Comparison of ENCODE assay signal across 8 cellular contexts in genomic region chr10:101050206-101051069, GRCh38. TPM values are rescaled to one million over a fixed set of nuclear protein-coding genes. Genes with fewer than 3 reads are reported as not detected.
DNase-seq lines count a peak whose midpoint lies in the region; ATAC-seq and TF ChIP-seq lines count a peak whose summit lies in the region.

No MANE protein-coding gene starts in this region.

- H3K9me3 ChIP-seq in OCI-LY7 (ENCODE audit: low read length), result no peaks in the 10 kb centered on the region
- H3K9me3 ChIP-seq in osteoblast (ENCODE audit: low read depth, low read length), result no peaks in the 10 kb centered on the region

- no peaks in the 10 kb centered on the region for H3K9me2 ChIP-seq in OCI-LY7 (ENCODE audit: insufficient read depth, low read length)

- H3K4me1 ChIP-seq in OCI-LY7 (ENCODE audit: insufficient read depth, low read length, poor library complexity, severe bottlenecking), result peaks cover 42% of the 10 kb centered on the region
- H3K4me1 ChIP-seq in osteoblast (ENCODE audit: insufficient read depth, low read length), result peaks cover 35% of the 10 kb centered on the region

- H4K20me1 ChIP-seq in OCI-LY7 (ENCODE audit: insufficient read depth, low read length), result peaks cover 13% of the 10 kb centered on the region; the same call in 1 of the 2 replicates
- no peaks in the 10 kb centered on the region for H4K20me1 ChIP-seq in osteoblast (ENCODE audit: insufficient read depth, low read length)

- H3K4me2 ChIP-seq in OCI-LY7 (ENCODE audit: low read length), result peak overlapping the region; percentile 69
- H3K4me2 ChIP-seq in osteoblast (ENCODE audit: insufficient read depth, low read length), result peak overlapping the region; percentile 75

- POLR2A ChIA-PET in GM10248 (lab: Yijun Ruan, JAX) (no interaction called here), OCI-LY7 (lab: Charles Lee) (interaction anchor here (0.7 to 2.9 kb wide), 5 partner anchors 7 to 31 kb away, joined by 3 to 19 read pairs (median 5); partner anchors contain the start of gene KAZALD1)

- BruUV-seq in OCI-LY7 (replicated peaks; lab: Mats Ljungman, UMichigan), result no TSS peak

- H3K79me2 ChIP-seq in OCI-LY7 (ENCODE audit: insufficient read depth, low read depth, low read length) (peaks cover 22% of the 10 kb centered on the region; the same call in 1 of the 2 replicates), osteoblast (ENCODE audit: insufficient read depth, low read length) (peaks cover 2% of the 10 kb centered on the region)

- intact Hi-C loops in OCI-LY7 (cut with micrococcal nuclease; ENCODE audit: unreplicated experiment), result loop anchor here (2.0 kb wide), 1 partner anchor 16 kb away; no protein-coding TSS in a partner anchor

- CTCF ChIA-PET in GM10248 (lab: Yijun Ruan, JAX), result interaction anchor here (0.6 to 28.8 kb wide), 29 partner anchors 10 to 190 kb away, joined by 3 to 855 read pairs (median 5); partner anchors contain the start of genes KAZALD1, MRPL43, PDZD7 and SFXN3
- CTCF ChIA-PET in OCI-LY7 (lab: Charles Lee; ENCODE audit: unreplicated experiment), result interaction anchor here (0.5 to 1.7 kb wide), 11 partner anchors 8 to 1070 kb away, joined by 3 to 6 read pairs (median 4); partner anchors contain the start of gene KAZALD1

- peaks cover 38% of the 10 kb centered on the region for H3K27me3 ChIP-seq in osteoblast (ENCODE audit: insufficient read depth, low read length)

- peaks cover 14% of the 10 kb centered on the region for H3K36me3 ChIP-seq in OCI-LY7 (ENCODE audit: insufficient read depth, low read length)
- peaks cover 2% of the 10 kb centered on the region for H3K36me3 ChIP-seq in osteoblast (ENCODE audit: insufficient read depth, low read length)

- TF ChIP-seq CTCF in GM10248 (IDR thresholded peaks at IDR 0.05; ENCODE audit: control extremely low read depth, extremely low read depth, low read depth, missing control alignments) (peak; percentile 82), OCI-LY7 (conservative IDR thresholded peaks at IDR 0.05; ENCODE audit: low read length) (peak; percentile 96), fibroblast of the aortic adventitia (IDR thresholded peaks at IDR 0.05; ENCODE audit: insufficient read depth, low read length) (peak; percentile 72), osteoblast (IDR thresholded peaks at IDR 0.05; ENCODE audit: extremely low read depth, low read depth, low read length) (peak; percentile 71)

- DNase-seq in GM10248 (ENCODE audit: extremely low spot score), result peak; percentile 85
- peak; percentile 83 for DNase-seq in OCI-LY7 (ENCODE audit: low spot score)
- peak; percentile 70 for DNase-seq in activated T-helper 1 cell treated with Interleukin-2 at 50 U/mL for 16 hours (ENCODE audit: low read depth)
- DNase-seq in fibroblast of the aortic adventitia (ENCODE audit: low read depth), result peak; percentile 51
- DNase-seq in osteoblast (ENCODE audit: insufficient read length, low spot score, missing footprints), result peak; percentile 95
- no peak for DNase-seq in NK-92 (lab: John Stamatoyannopoulos, UW; ENCODE audit: unreplicated experiment)

- ATAC-seq in HG03280 (IDR thresholded peaks at IDR 0.05; ENCODE audit: unreplicated experiment) (peak; percentile 83), HG02973 (IDR thresholded peaks at IDR 0.05; ENCODE audit: unreplicated experiment) (no peak)

- H2AFZ ChIP-seq in OCI-LY7 (ENCODE audit: low read length), result no peak overlapping the region; the same call in 1 of the 2 replicates
- H2AFZ ChIP-seq in osteoblast (ENCODE audit: low read length), result peak overlapping the region; percentile 53

- H3K4me3 ChIP-seq in OCI-LY7 (ENCODE audit: low read depth, low read length, poor library complexity, severe bottlenecking) (peak overlapping the region; percentile 50), fibroblast of the aortic adventitia (ENCODE audit: low read depth, low read length) (peak overlapping the region; percentile 48), osteoblast (ENCODE audit: insufficient read depth, low read length) (peak overlapping the region; percentile 53)

- H3K27ac ChIP-seq in OCI-LY7 (ENCODE audit: low read depth, low read length, poor library complexity, severe bottlenecking), result peak overlapping the region; percentile 44
- no peak overlapping the region for H3K27ac ChIP-seq in osteoblast (ENCODE audit: low read depth, low read length)

RNA-seq across cellular contexts. Expression of gene KAZALD1, which starts 11.4 kb away (rescaled TPM):
- total RNA-seq in OCI-LY7 (2014; rRNA removed; shearing (Covaris generic)), result 9.7 and 18.8 TPM in 2 replicates
- 32.2 and 36.4 TPM in 2 replicates for total RNA-seq in OCI-LY7 (2022)
- 62.4 and 71.5 TPM in 2 replicates for total RNA-seq in fibroblast of the aortic adventitia (ENCODE audit: low replicate concordance)
- total RNA-seq in osteoblast, result 26.4 and 30.1 TPM in 2 replicates

RNA-seq across cellular contexts. Expression of gene SFXN3, which starts 19.4 kb away (rescaled TPM):
- total RNA-seq in OCI-LY7 (2014; rRNA removed; shearing (Covaris generic)), result 0.41 TPM in 1 of 2 replicates, not detected in the other
- 0.11 TPM in 1 of 2 replicates, not detected in the other for total RNA-seq in OCI-LY7 (2022)
- total RNA-seq in fibroblast of the aortic adventitia (ENCODE audit: low replicate concordance), result 56.6 and 83.2 TPM in 2 replicates
- 103 and 106 TPM in 2 replicates for total RNA-seq in osteoblast

RNA-seq across cellular contexts. Expression of gene PDZD7, which starts 19.5 kb away (rescaled TPM):
- 1.4 and 2.1 TPM in 2 replicates for total RNA-seq in OCI-LY7 (2014; rRNA removed; shearing (Covaris generic))
- total RNA-seq in OCI-LY7 (2022) (1.6 and 1.8 TPM in 2 replicates), fibroblast of the aortic adventitia (ENCODE audit: low replicate concordance) (0.16 and 0.27 TPM in 2 replicates), osteoblast (0.72 and 1.2 TPM in 2 replicates)

RNA-seq across cellular contexts. Expression of gene LZTS2, which starts 50.8 kb away (rescaled TPM):
- total RNA-seq in OCI-LY7 (2014; rRNA removed; shearing (Covaris generic)), result 10.4 and 13.6 TPM in 2 replicates
- total RNA-seq in OCI-LY7 (2022) (20.3 and 20.5 TPM in 2 replicates), fibroblast of the aortic adventitia (ENCODE audit: low replicate concordance) (91.7 and 175 TPM in 2 replicates), osteoblast (117 and 127 TPM in 2 replicates)

Comparison
In these comparisons a context has a peak if more than half of its experiments do, and no peak if none do; other contexts are left out.
1. RNA of gene SFXN3, which starts 19.4 kb away (total RNA-seq): 103 to 106 TPM in osteoblast and 56.6 to 83.2 TPM in fibroblast of the aortic adventitia; 0.11 to 0.41 TPM in OCI-LY7; every median in the first group is over 10 times any median in the second.
2. Peak in every context shown above with its lines, with median percentiles within 50 percentile points of each other: CTCF ChIP-seq and H3K4me3 ChIP-seq.